19 cellular contexts compared by ENCODE assay signal in genomic region chr4:170051402-170051801, GRCh38. TPM values are rescaled to one million over a fixed set of nuclear protein-coding genes. Genes with fewer than 3 reads are reported as not detected.
DNase-seq lines count a peak whose midpoint lies in the region; ATAC-seq and TF ChIP-seq lines count a peak whose summit lies in the region.
"Had no signal": no experiment of that assay in that cellular context is flagged by ENCODE, and none has a peak within 500 bp of the region (broad histone marks: within the 10 kb centered on the region; RNA-seq: fewer than 3 reads in every experiment).

No MANE protein-coding gene starts in this region.

- H3K4me2 ChIP-seq in GM23338 (no peak overlapping the region), neuronal stem cell (ENCODE audit: insufficient read depth, low read length, poor library complexity, severe bottlenecking) (no peak overlapping the region)
- H3K4me2 ChIP-seq: BLaER1 treated with 17β-estradiol and CSF1 and Interleukin-3, amounts not matched to agents 10 nM and 100 nM; KMS-11 had no signal

- WGBS in neuronal stem cell (ENCODE audit: extremely low coverage in 2 of 2, insufficient read length in 2 of 2, insufficient replicate concordance in 1 of 2), 2 donors, result no CpG with 5 or more reads among the region's 2 CpGs

- H3K4me3 Mint-ChIP-seq in GM23338, result no peak overlapping the region
- H3K4me3 Mint-ChIP-seq: CD4-positive, alpha-beta T cell had no signal

- no peaks in the 10 kb centered on the region for H3K4me1 ChIP-seq in GM23338 (ENCODE audit: insufficient read depth)
- no peaks in the 10 kb centered on the region for H3K4me1 ChIP-seq in foreskin keratinocyte
- H3K4me1 ChIP-seq in neuronal stem cell (ENCODE audit: control insufficient read depth in 2 of 2, insufficient read depth in 1 of 2, low read depth in 1 of 2, low read length in 2 of 2), result no peaks in the 10 kb centered on the region
- H3K4me1 ChIP-seq in colonic mucosa, result no peaks in the 10 kb centered on the region
- H3K4me1 ChIP-seq: BLaER1 treated with 17β-estradiol and CSF1 and Interleukin-3, amounts not matched to agents 10 nM and 100 nM had no signal

- intact Hi-C loops in colonic mucosa (cut with DNase I), result no loop called here

- H3K14ac ChIP-seq in neuronal stem cell (ENCODE audit: low read length), result no peak overlapping the region

- no peak overlapping the region for H3K23ac ChIP-seq in neuronal stem cell (ENCODE audit: low read depth, low read length, poor library complexity)

- H3K27ac Mint-ChIP-seq in GM23338, result no peak overlapping the region
- H3K27ac Mint-ChIP-seq: CD4-positive, alpha-beta T cell had no signal

- H2AK5ac ChIP-seq in neuronal stem cell (ENCODE audit: low read depth, low read length), result no peak overlapping the region

- no peak overlapping the region for H3K9ac ChIP-seq in neuronal stem cell (ENCODE audit: low read depth, low read length, poor library complexity)
- no peak overlapping the region for H3K9ac ChIP-seq in colonic mucosa (ENCODE audit: low read depth in 2 of 2, low read length in 2 of 2)
- H3K9ac ChIP-seq: BLaER1 treated with 17β-estradiol and CSF1 and Interleukin-3, amounts not matched to agents 10 nM and 100 nM; KMS-11 had no signal

- no peaks in the 10 kb centered on the region for H3K36me3 Mint-ChIP-seq in GM23338 (ENCODE audit: low read depth)

- no peaks in the 10 kb centered on the region for H3K36me3 ChIP-seq in GM23338 (ENCODE audit: insufficient read depth)
- H3K36me3 ChIP-seq in neuronal stem cell (replicated peaks in 1 of 2; ENCODE audit: control insufficient read depth in 2 of 2, insufficient read depth in 2 of 2, low read length in 2 of 2), result no peaks in the 10 kb centered on the region
- H3K36me3 ChIP-seq in colonic mucosa, result no peaks in the 10 kb centered on the region
- H3K36me3 ChIP-seq: BLaER1 treated with 17β-estradiol and CSF1 and Interleukin-3, amounts not matched to agents 10 nM and 100 nM had no signal

- no peaks in the 10 kb centered on the region for H3K79me2 ChIP-seq in GM23338 (replicated peaks; ENCODE audit: insufficient read depth)

- H3K27me3 ChIP-seq in GM23338 (ENCODE audit: insufficient read depth) (no peaks in the 10 kb centered on the region), foreskin keratinocyte (no peaks in the 10 kb centered on the region), neuronal stem cell (ENCODE audit: control insufficient read depth in 3 of 3, insufficient read depth in 3 of 3, low read depth in 1 of 3, low read length in 3 of 3) (no peaks in the 10 kb centered on the region), colonic mucosa (no peaks in the 10 kb centered on the region)
- H3K27me3 ChIP-seq: BLaER1 treated with 17β-estradiol and CSF1 and Interleukin-3, amounts not matched to agents 10 nM and 100 nM had no signal

- H3K4me3 ChIP-seq in GM23338, result no peak overlapping the region
- H3K4me3 ChIP-seq in neuronal stem cell (ENCODE audit: low read length in 2 of 2), result no peak overlapping the region
- no peak overlapping the region for H3K4me3 ChIP-seq in colonic mucosa
- H3K4me3 ChIP-seq: BLaER1 treated with 17β-estradiol and CSF1 and Interleukin-3, amounts not matched to agents 10 nM and 100 nM had no signal

- no peak overlapping the region for H2AFZ ChIP-seq in GM23338
- no peak overlapping the region for H2AFZ ChIP-seq in neuronal stem cell (ENCODE audit: low read length)

- peak; percentile 39; the same call in 2 of the 3 replicates for ATAC-seq in GM23338
- ATAC-seq in foreskin keratinocyte, result peak; percentile 44
- no peak for ATAC-seq in GM18907 (IDR thresholded peaks at IDR 0.05; ENCODE audit: unreplicated experiment)
- ATAC-seq: SK-N-SH treated with all-trans-retinoic acid at 6 μM for 48 hours had no signal

- H4K8ac ChIP-seq in neuronal stem cell (ENCODE audit: low read depth, low read length), result no peak overlapping the region

- H2BK12ac ChIP-seq in neuronal stem cell (ENCODE audit: low read length), result no peak overlapping the region

- H3K9me2 ChIP-seq in GM23338 (ENCODE audit: insufficient read depth), result no peaks in the 10 kb centered on the region; the same call in 1 of the 2 replicates

- H2BK5ac ChIP-seq in neuronal stem cell (ENCODE audit: low read length), result no peak overlapping the region

- no peak overlapping the region for H3K4ac ChIP-seq in neuronal stem cell (ENCODE audit: low read length)

- DNase-seq in GM23338 (ENCODE audit: low spot score), result no peak
- peak; percentile 21 for DNase-seq in RKO (ENCODE audit: low spot score)
- no peak for DNase-seq in foreskin keratinocyte
- DNase-seq in neuronal stem cell (ENCODE audit: low spot score), result no peak
- no peak for DNase-seq in SHP77 (lab: John Stamatoyannopoulos, UW)
- no peak for DNase-seq in colonic mucosa
- DNase-seq: AML-193; CD4-positive, alpha-beta T cell; MM.1S; NCI-H2029; NCI-H446 treated with DMSO at 0.1 percent for 48 hours; NCI-H526; NCI-H82; SIG-M5 had no signal

- H4K91ac ChIP-seq in neuronal stem cell (ENCODE audit: low read depth, low read length, poor library complexity), result no peak overlapping the region

- H3K27ac ChIP-seq in GM23338 (ENCODE audit: low read depth) (no peak overlapping the region), foreskin keratinocyte (no peak overlapping the region), neuronal stem cell (replicated peaks; ENCODE audit: low read length) (no peak overlapping the region), colonic mucosa (no peak overlapping the region)
- H3K27ac ChIP-seq: BLaER1 treated with 17β-estradiol and CSF1 and Interleukin-3, amounts not matched to agents 10 nM and 100 nM; KMS-11; RWPE1 had no signal

- peaks cover 2% of the 10 kb centered on the region for H3K27me3 Mint-ChIP-seq in GM23338 (ENCODE audit: insufficient read depth, low read depth, poor library complexity)

- TF ChIP-seq CTCF in GM23338 (conservative IDR thresholded peaks at IDR 0.05; ENCODE audit: low read depth in 2 of 2) (no peak), foreskin keratinocyte (conservative IDR thresholded peaks at IDR 0.05) (no peak), colonic mucosa (IDR thresholded peaks at IDR 0.05) (no peak)

- H2BK15ac ChIP-seq in neuronal stem cell (ENCODE audit: low read length), result peak overlapping the region; percentile 15

- no peak overlapping the region for H3K18ac ChIP-seq in neuronal stem cell (ENCODE audit: low read length)

- H3K4me1 Mint-ChIP-seq in GM23338, result no peaks in the 10 kb centered on the region; the same call in 2 of the 3 replicates

- H3F3A ChIP-seq in GM23338 (replicated peaks; ENCODE audit: low read depth), result no peaks in the 10 kb centered on the region

- H3K9me3 Mint-ChIP-seq in GM23338, result peaks cover 5% of the 10 kb centered on the region; the same call in 2 of the 3 replicates
- H3K9me3 Mint-ChIP-seq: CD4-positive, alpha-beta T cell had no signal

- H3K9me3 ChIP-seq in neuronal stem cell (replicated peaks in 1 of 2; ENCODE audit: control insufficient read depth in 2 of 2, insufficient read depth in 1 of 2, low read depth in 1 of 2, low read length in 2 of 2) (peaks cover 0 to 2% of the 10 kb centered on the region in 2 donors), colonic mucosa (no peaks in the 10 kb centered on the region)
- H3K9me3 ChIP-seq: BLaER1 treated with 17β-estradiol and CSF1 and Interleukin-3, amounts not matched to agents 10 nM and 100 nM had no signal

- no peaks in the 10 kb centered on the region for H4K20me1 ChIP-seq in GM23338 (replicated peaks; ENCODE audit: insufficient read depth)

- H3K79me1 ChIP-seq in neuronal stem cell (ENCODE audit: low read depth, low read length), result no peaks in the 10 kb centered on the region

- H2BK120ac ChIP-seq in neuronal stem cell (ENCODE audit: low read depth, low read length), result no peak overlapping the region

TF ChIP-seq in GM23338, 12 proteins besides CTCF, POLR2A, EP300 and RAD21 (continues in another document):
- TF ChIP-seq ETS1 (IDR thresholded peaks at IDR 0.05) (no peak), EZH2 (IDR thresholded peaks at IDR 0.05; ENCODE audit: low read depth, unreplicated experiment) (no peak), CREB1 (CRISPR knock-in tag; IDR thresholded peaks at IDR 0.05; ENCODE audit: low read depth) (no peak), ZNF114 (CRISPR knock-in tag; IDR thresholded peaks at IDR 0.05) (no peak)

RNA-seq across cellular contexts. Expression of gene MFAP3L, which starts 25.2 kb away (rescaled TPM):
- 5.5 and 7.9 TPM in 2 replicates for total RNA-seq in GM23338 (2014; rRNA removed; shearing (Covaris generic))
- polyA plus RNA-seq in GM23338 (2016; fragmentation: Nextera tagmentation; extraction: Ambion mirVana) (2.5 and 3.4 TPM in 2 replicates), foreskin keratinocyte (1.4 and 1.7 TPM in 2 replicates)
- total RNA-seq in foreskin keratinocyte (4.8 and 6.9 TPM in 2 replicates), colonic mucosa (1 to 10 TPM; 2.4 to 4.7 TPM)
- polyA plus RNA-seq in neuronal stem cell (2013, experiment 1 of 2), result 4.8 TPM
- 5.2 TPM for polyA plus RNA-seq in neuronal stem cell (2013, experiment 2 of 2)

RNA-seq across cellular contexts. Expression of gene AADAT, which starts 38.4 kb away (rescaled TPM):
- 4.5 and 7.0 TPM in 2 replicates for total RNA-seq in GM23338 (2014; rRNA removed; shearing (Covaris generic))
- polyA plus RNA-seq in GM23338 (2016; fragmentation: Nextera tagmentation; extraction: Ambion mirVana) (6.2 and 6.9 TPM in 2 replicates), foreskin keratinocyte (5.4 and 5.9 TPM in 2 replicates)
- total RNA-seq in foreskin keratinocyte (7.6 and 8.6 TPM in 2 replicates), colonic mucosa (1 to 10 TPM; 4.0 to 5.3 TPM)
- polyA plus RNA-seq in neuronal stem cell (2013, experiment 1 of 2), result 16.2 TPM
- polyA plus RNA-seq in neuronal stem cell (2013, experiment 2 of 2), result 17.7 TPM
- total RNA-seq: CD4-positive, alpha-beta T cell had no signal
